Comparison of ENCODE assay signal across 8 cellular contexts in the genomic region with DNA sequence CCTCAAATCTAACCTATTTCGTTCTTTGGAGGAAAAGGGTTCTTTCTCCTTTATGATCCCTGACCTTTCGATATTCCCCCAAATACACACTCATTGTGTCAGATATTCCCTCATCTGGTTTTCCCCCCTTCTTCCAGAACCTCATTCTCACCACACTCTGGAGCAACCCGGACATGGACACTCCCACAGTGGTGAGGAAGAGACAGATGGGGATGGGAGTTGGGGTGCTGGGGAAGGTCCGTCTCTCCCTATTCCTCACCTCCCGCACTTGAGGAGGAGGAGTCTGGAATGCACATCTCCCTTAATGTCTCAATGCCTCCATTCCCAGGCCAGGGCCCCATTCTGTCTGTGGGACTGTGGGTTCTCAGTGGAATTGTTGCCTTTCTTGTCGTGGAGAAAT. TPM values are rescaled to one million over a fixed set of nuclear protein-coding genes. Genes with fewer than 3 reads are reported as not detected.
DNase-seq lines count a peak whose midpoint lies in the region; ATAC-seq, FAIRE-seq and TF ChIP-seq lines count a peak whose summit lies in the region.

No MANE protein-coding gene starts in this region.

- no peak overlapping the region for H3K23ac ChIP-seq in trophoblast cell (ENCODE audit: low read length)

- H3K27me3 ChIP-seq in Peyer's patch (no peaks in the 10 kb centered on the region), esophagus muscularis mucosa (no peaks in the 10 kb centered on the region), trophoblast cell (ENCODE audit: insufficient read depth, low read length) (no peaks in the 10 kb centered on the region)

- H3K9me3 Mint-ChIP-seq in Calu3 (ENCODE audit: low read depth, unreplicated experiment), result no peaks in the 10 kb centered on the region

- no peak overlapping the region for H2AK5ac ChIP-seq in trophoblast cell (ENCODE audit: low read length)

- DNase-seq in Calu3 (no peak), Peyer's patch (no peak), esophagus muscularis mucosa (ENCODE audit: extremely low spot score) (no peak), trophoblast cell (no peak), urothelium cell line (ENCODE audit: low spot score) (no peak), retina (no peak), SK-N-DZ (ENCODE audit: low spot score) (no peak)

- H3K4me1 ChIP-seq in Peyer's patch (peaks cover 0 to 56% (median 26%) of the 10 kb centered on the region in 4 donors), esophagus muscularis mucosa (peaks cover 59 to 79% (median 73%) of the 10 kb centered on the region in 4 donors), trophoblast cell (ENCODE audit: control insufficient read depth in 1 of 2, insufficient read depth in 2 of 2, low read length in 2 of 2) (peaks cover 20 to 35% of the 10 kb centered on the region in 2 experiments)

- H2BK12ac ChIP-seq in trophoblast cell (ENCODE audit: low read length), result no peak overlapping the region

- peak overlapping the region; percentile 91 for H3K4me2 ChIP-seq in trophoblast cell (ENCODE audit: low read length)

- TF ChIP-seq CTCF in Calu3 (IDR thresholded peaks at IDR 0.05; ENCODE audit: unreplicated experiment) (no peak), Peyer's patch (IDR thresholded peaks at IDR 0.05) (no peak), esophagus muscularis mucosa (IDR thresholded peaks at IDR 0.05) (no peak)

- peak overlapping the region; percentile 97 for H3K4ac ChIP-seq in trophoblast cell (ENCODE audit: low read depth, low read length)

- no peak overlapping the region for H3K14ac ChIP-seq in trophoblast cell (ENCODE audit: low read length)

- H2BK120ac ChIP-seq in trophoblast cell (ENCODE audit: insufficient read depth, low read length, poor library complexity), result no peak overlapping the region

- H3K27ac ChIP-seq in Peyer's patch, result peak overlapping the region in 1 of 4 donors; percentile 87
- peak overlapping the region in 3 of 4 donors; percentile 93 to 97 (median 93) for H3K27ac ChIP-seq in esophagus muscularis mucosa (replicated peaks in 1 of 4)
- no peak overlapping the region for H3K27ac ChIP-seq in trophoblast cell (ENCODE audit: low read depth, low read length)

- peak overlapping the region in 3 of 4 donors; percentile 76 to 94 (median 91) for H3K4me3 ChIP-seq in Peyer's patch
- H3K4me3 ChIP-seq in esophagus muscularis mucosa, result peak overlapping the region; percentile 76 to 84 (median 80)
- H3K4me3 ChIP-seq in trophoblast cell (ENCODE audit: low read depth, low read length), result no peak overlapping the region

- peak overlapping the region; percentile 42 for H2AFZ ChIP-seq in trophoblast cell (ENCODE audit: insufficient read depth, low read length, poor library complexity)

- no peak for ATAC-seq in GM18519 (IDR thresholded peaks at IDR 0.05; ENCODE audit: low FRiP score, unreplicated experiment)

- H4K8ac ChIP-seq in trophoblast cell (ENCODE audit: low read depth, low read length), result no peak overlapping the region

- TF ChIP-seq POLR2A in Peyer's patch (IDR thresholded peaks at IDR 0.05) (no peak), esophagus muscularis mucosa (IDR thresholded peaks at IDR 0.05; ENCODE audit: low read depth) (no peak)

- no peak overlapping the region for H3K18ac ChIP-seq in trophoblast cell (ENCODE audit: low read length)

- CTCF ChIA-PET in Calu3 (lab: Charles Lee), result interaction anchor here (1.0 kb wide), 1 partner anchor 46 kb away, joined by 3 read pairs; no protein-coding TSS in a partner anchor

- peaks cover 20% of the 10 kb centered on the region for H3K79me2 ChIP-seq in trophoblast cell (ENCODE audit: control insufficient read depth, insufficient read depth, low read length, poor library complexity)

- intact Hi-C loops in Calu3 (cut with micrococcal nuclease; ENCODE audit: unreplicated experiment) (no loop called here), esophagus muscularis mucosa (cut with DNase I) (no loop called here)

- H3K4me1 Mint-ChIP-seq in Calu3 (ENCODE audit: low read depth, unreplicated experiment), result peaks cover 74% of the 10 kb centered on the region

- H3K79me1 ChIP-seq in trophoblast cell (ENCODE audit: low read length), result peaks cover 14% of the 10 kb centered on the region

- 90% methylated on average over 6 of the region's 6 CpGs for WGBS in esophagus muscularis mucosa
- WGBS in trophoblast cell (ENCODE audit: extremely low coverage, insufficient coverage, insufficient read length), result no CpG with 5 or more reads among the region's 6 CpGs

- no peak overlapping the region for H2BK5ac ChIP-seq in trophoblast cell (ENCODE audit: low read depth, low read length, poor library complexity)

- H4K91ac ChIP-seq in trophoblast cell (ENCODE audit: low read depth, low read length), result no peak overlapping the region

- H4K12ac ChIP-seq in trophoblast cell (ENCODE audit: low read depth, low read length), result peak overlapping the region; percentile 50

- peaks cover 95% of the 10 kb centered on the region for H3K36me3 Mint-ChIP-seq in Calu3 (ENCODE audit: insufficient read depth, unreplicated experiment)

- H3K9me3 ChIP-seq in Peyer's patch, result no peaks in the 10 kb centered on the region
- H3K9me3 ChIP-seq in esophagus muscularis mucosa, result no peaks in the 10 kb centered on the region
- H3K9me3 ChIP-seq in trophoblast cell (ENCODE audit: insufficient read depth, low read depth, low read length), result peaks cover 3% of the 10 kb centered on the region

- H3K36me3 ChIP-seq in Peyer's patch, result peaks cover 0 to 23% (median 0%) of the 10 kb centered on the region in 3 donors
- peaks cover 24 to 37% (median 32%) of the 10 kb centered on the region in 4 donors for H3K36me3 ChIP-seq in esophagus muscularis mucosa
- peaks cover 24 to 28% of the 10 kb centered on the region in 2 experiments for H3K36me3 ChIP-seq in trophoblast cell (ENCODE audit: control insufficient read depth in 1 of 2, insufficient read depth in 2 of 2, low read length in 2 of 2)

- no peak for TF ChIP-seq EP300 in esophagus muscularis mucosa (IDR thresholded peaks at IDR 0.05)

- BruUV-seq in Calu3 (replicated peaks; lab: Mats Ljungman, UMichigan), result no TSS peak

- H3K4me3 Mint-ChIP-seq in Calu3 (ENCODE audit: low read depth, unreplicated experiment), result peak overlapping the region; percentile 97

- no peaks in the 10 kb centered on the region for H3K27me3 Mint-ChIP-seq in Calu3 (ENCODE audit: unreplicated experiment)

- H3K9ac ChIP-seq in trophoblast cell (ENCODE audit: low read length), result no peak overlapping the region

- H3K27ac Mint-ChIP-seq in Calu3 (ENCODE audit: unreplicated experiment), result peak overlapping the region; percentile 97

- no peak for FAIRE-seq in urothelium cell line (lab: Jason Lieb, UNC)

RNA-seq across cellular contexts. Expression of a gene that starts 1.3 kb away (rescaled TPM):
- total RNA-seq in Calu3 (2022) (188 and 201 TPM in 2 replicates), Peyer's patch (10 to 100 TPM; 33.8 to 99.0 (median 55.0) TPM), esophagus muscularis mucosa (10 to 100 TPM; 43.6 to 80.1 (median 62.3) TPM)
- 96.6 and 100 TPM in 2 replicates for polyA plus RNA-seq in trophoblast cell (2013)
- polyA plus RNA-seq in SK-N-DZ (2014; cell fraction: cytosol; rRNA removed), result 58.4 and 67.5 TPM in 2 replicates
- polyA plus RNA-seq in SK-N-DZ (2014; cell fraction: nucleus; rRNA removed), result 40.4 and 43.7 TPM in 2 replicates

RNA-seq across cellular contexts. Expression of a gene that starts 1.5 kb away (rescaled TPM):
- total RNA-seq in Calu3 (2022) (78.2 and 78.3 TPM in 2 replicates), Peyer's patch (10 to 100 TPM; 23.1 to 56.7 (median 36.6) TPM), esophagus muscularis mucosa (10 to 100 TPM; 21.5 to 34.1 (median 32.2) TPM)
- polyA plus RNA-seq in trophoblast cell (2013), result 13.5 and 14.4 TPM in 2 replicates
- polyA plus RNA-seq in SK-N-DZ (2014; cell fraction: cytosol; rRNA removed), result 21.4 and 25.8 TPM in 2 replicates
- polyA plus RNA-seq in SK-N-DZ (2014; cell fraction: nucleus; rRNA removed), result 80.1 and 95.9 TPM in 2 replicates

RNA-seq across cellular contexts. Expression of a gene that starts 2.5 kb away (rescaled TPM):
- total RNA-seq in Calu3 (2022) (40.4 and 41.7 TPM in 2 replicates), Peyer's patch (10 to 100 TPM; 26.4 to 58.0 (median 44.0) TPM), esophagus muscularis mucosa (10 to 100 TPM in 3 of 4 donors, 1 to 10 TPM in 1; 2.0 to 15.0 (median 12.9) TPM)
- 2.7 and 3.2 TPM in 2 replicates for polyA plus RNA-seq in trophoblast cell (2013)
- polyA plus RNA-seq in SK-N-DZ (2014; cell fraction: cytosol; rRNA removed), result 14.5 and 17.4 TPM in 2 replicates
- polyA plus RNA-seq in SK-N-DZ (2014; cell fraction: nucleus; rRNA removed), result 28.4 and 36.4 TPM in 2 replicates

RNA-seq across cellular contexts. Expression of a gene that starts 6.4 kb away (rescaled TPM):
- total RNA-seq in Calu3 (2022) (53.9 and 58.9 TPM in 2 replicates), Peyer's patch (10 to 100 TPM; 18.2 to 38.0 (median 20.7) TPM), esophagus muscularis mucosa (10 to 100 TPM; 15.0 to 25.3 (median 20.6) TPM)
- 27.7 and 28.0 TPM in 2 replicates for polyA plus RNA-seq in trophoblast cell (2013)
- polyA plus RNA-seq in SK-N-DZ (2014; cell fraction: cytosol; rRNA removed), result 23.3 and 27.1 TPM in 2 replicates
- polyA plus RNA-seq in SK-N-DZ (2014; cell fraction: nucleus; rRNA removed), result 32.4 and 35.4 TPM in 2 replicates

RNA-seq across cellular contexts. Expression of a gene that starts 9.7 kb away (rescaled TPM):
- total RNA-seq in Calu3 (2022), result 1.8 TPM in 2 replicates
- 1 to 10 TPM in 1 of 4 donors, under 1 TPM in 2, not detected in 1; 0.18 to 2.5 (median 0.54) TPM for total RNA-seq in Peyer's patch
- 1 to 10 TPM in 1 of 4 donors, under 1 TPM in 2, not detected in 1; 0.17 to 1.1 (median 0.19) TPM for total RNA-seq in esophagus muscularis mucosa
- 4.4 and 4.5 TPM in 2 replicates for polyA plus RNA-seq in trophoblast cell (2013)
- 0.18 and 0.32 TPM in 2 replicates for polyA plus RNA-seq in SK-N-DZ (2014; cell fraction: cytosol; rRNA removed)
- 13.7 and 15.4 TPM in 2 replicates for polyA plus RNA-seq in SK-N-DZ (2014; cell fraction: nucleus; rRNA removed)
